Comparison of ENCODE assay signal across 15 cellular contexts in the genomic region with DNA sequence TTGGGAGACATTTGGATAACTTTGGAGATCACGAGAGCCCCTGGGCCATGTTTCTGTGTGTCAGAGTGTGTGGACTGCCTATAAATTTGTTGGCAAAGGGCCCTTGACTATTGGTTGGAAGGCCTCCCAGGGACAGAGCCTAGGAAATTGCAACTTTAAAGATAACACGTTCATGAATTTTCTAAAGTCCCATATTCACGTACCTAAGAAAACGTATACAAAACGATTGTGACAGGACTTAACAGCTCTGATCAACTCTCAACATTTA.
"Had no signal": no experiment of that assay in that cellular context is flagged by ENCODE, and none has a peak within 500 bp of the region (broad histone marks: within the 10 kb centered on the region; RNA-seq: fewer than 3 reads in every experiment).

No MANE protein-coding gene starts in this region.

- H3K4me3 ChIP-seq: ascending aorta, cardiac muscle cell, suprapubic skin, upper lobe of left lung had no signal

- H3K27me3 ChIP-seq: ascending aorta, suprapubic skin, upper lobe of left lung had no signal

- H3K27ac Mint-ChIP-seq: activated naive CD8-positive, alpha-beta T cell treated with anti-CD3 and anti-CD28 coated beads, Interleukin-2, amount 10 ng/mL, durations not matched to agents 7 days and 5 days; mesothelial cell of epicardium; progenitor cell of endocrine pancreas had no signal

- H3K4me3 Mint-ChIP-seq: activated naive CD8-positive, alpha-beta T cell treated with anti-CD3 and anti-CD28 coated beads, Interleukin-2, amount 10 ng/mL, durations not matched to agents 7 days and 5 days; mesothelial cell of epicardium; naive B cell had no signal

- H3K9me3 Mint-ChIP-seq: activated naive CD8-positive, alpha-beta T cell treated with anti-CD3 and anti-CD28 coated beads, Interleukin-2, amount 10 ng/mL, durations not matched to agents 7 days and 5 days; mesothelial cell of epicardium; naive B cell had no signal

- ATAC-seq: right cardiac atrium had no signal

- DNase-seq: activated CD4-positive, alpha-beta T cell treated with anti-CD3 and anti-CD28 coated beads, Interleukin-2, amount 50 U/mL, for 4 hours; activated CD4-positive, CD25-positive, alpha-beta regulatory T cell treated with anti-CD3 and anti-CD28 coated beads, Interleukin-2, amount 50 U/mL, for 72 hours; activated effector memory CD4-positive, alpha-beta T cell treated with anti-CD3 and anti-CD28 coated beads, Interleukin-2, amount 50 U/mL, for 16 hours; activated naive CD8-positive, alpha-beta T cell treated with anti-CD3 and anti-CD28 coated beads, Interleukin-2, amount 10 ng/mL, durations not matched to agents 7 days and 5 days; activated T-cell treated with anti-CD3 and anti-CD28 coated beads, Interleukin-2, amount 50 U/mL, for 1 hour; naive B cell; right cardiac atrium; stimulated activated CD4-positive, alpha-beta T cell treated with anti-CD3 and anti-CD28 coated beads, Interleukin-2, amount 100 ng/mL, for 24 hours; stimulated activated naive CD8-positive, alpha-beta T cell treated with anti-CD3 and anti-CD28 coated beads, Interleukin-15, Interleukin-2, amounts not matched to agents 100 U/mL and 50 U/mL, for 24 hours; upper lobe of left lung had no signal

- H3K36me3 ChIP-seq: cardiac muscle cell had no signal

- H3K4me1 ChIP-seq: ascending aorta had no signal

- H3K27ac ChIP-seq: ascending aorta, cardiac muscle cell, suprapubic skin, upper lobe of left lung had no signal

- H3K27me3 Mint-ChIP-seq: activated naive CD8-positive, alpha-beta T cell treated with anti-CD3 and anti-CD28 coated beads, Interleukin-2, amount 10 ng/mL, durations not matched to agents 7 days and 5 days; naive B cell; progenitor cell of endocrine pancreas had no signal

- H3K9me3 ChIP-seq: ascending aorta, suprapubic skin, upper lobe of left lung had no signal
